21 cellular contexts compared by ENCODE assay signal in genomic region chr16:48932216-48932855, GRCh38.
"Had no signal": no experiment of that assay in that cellular context is flagged by ENCODE, and none has a peak within 500 bp of the region (broad histone marks: within the 10 kb centered on the region; RNA-seq: fewer than 3 reads in every experiment).

No MANE protein-coding gene starts in this region.

- H3K27ac ChIP-seq: coronary artery, dorsolateral prefrontal cortex, gastrocnemius medialis, left ventricle myocardium inferior, lower lobe of right lung, spleen, tibial artery had no signal

- H3K4me1 Mint-ChIP-seq: memory B cell, nephron had no signal

- H3K27me3 Mint-ChIP-seq: memory B cell had no signal

- H3K36me3 ChIP-seq: gastrocnemius medialis, left ventricle myocardium inferior, lower lobe of right lung, spleen, tibial artery had no signal

- H3K9me3 Mint-ChIP-seq: nephron had no signal

- H3K4me1 ChIP-seq: gastrocnemius medialis, left ventricle myocardium inferior, lower lobe of right lung, spleen, tibial artery had no signal

- H3K27me3 ChIP-seq: gastrocnemius medialis, spleen, tibial artery had no signal

- H3K4me3 ChIP-seq: coronary artery, dorsolateral prefrontal cortex, gastrocnemius medialis, left ventricle myocardium inferior, lower lobe of right lung, spleen, tibial artery had no signal

- H3K27ac Mint-ChIP-seq: memory B cell, nephron had no signal

- H3K9me3 ChIP-seq: gastrocnemius medialis, left ventricle myocardium inferior, lower lobe of right lung, tibial artery had no signal

- FAIRE-seq: kidney had no signal

- ATAC-seq: gastrocnemius medialis, left cardiac atrium, sciatic nerve had no signal

- H3K36me3 Mint-ChIP-seq: memory B cell had no signal

- DNase-seq: central memory CD4-positive, alpha-beta T cell; dorsolateral prefrontal cortex; effector CD8-positive, alpha-beta T cell; gastrocnemius medialis; glutamatergic neuron; kidney; left cardiac atrium; left ventricle myocardium inferior; lower lobe of right lung; midbrain; posterior cingulate gyrus; spleen; stimulated activated CD4-positive, alpha-beta T cell treated with anti-CD3 and anti-CD28 coated beads, Interleukin-15, amount 100 ng/mL, for 24 hours; stimulated activated CD4-positive, alpha-beta T cell treated with anti-CD3 and anti-CD28 coated beads, Interleukin-1b, Interleukin-23, amount 100 ng/mL, for 48 hours; stimulated activated CD4-positive, alpha-beta T cell treated with anti-CD3 and anti-CD28 coated beads, Interleukin-4, amount 100 ng/mL, for 24 hours; stimulated activated naive CD4-positive, alpha-beta T cell treated with Interleukin-2 at 50 U/mL for 16 hours; tibial artery had no signal

- H3K4me3 Mint-ChIP-seq: memory B cell, nephron had no signal
